Comparison of ENCODE assay signal across 21 cellular contexts in genomic region chr10:86169506-86170254, GRCh38.
"Had no signal": no experiment of that assay in that cellular context is flagged by ENCODE, and none has a peak within 500 bp of the region (broad histone marks: within the 10 kb centered on the region; RNA-seq: fewer than 3 reads in every experiment).

No MANE protein-coding gene starts in this region.

- H3K4me3 Mint-ChIP-seq: activated CD8-positive, alpha-beta memory T cell treated with anti-CD3 and anti-CD28 coated beads, Interleukin-2, amount 10 ng/mL, durations not matched to agents 7 days and 5 days; activated naive CD8-positive, alpha-beta T cell; activated T-cell treated with anti-CD3 and anti-CD28 coated beads, Interleukin-2, amount 50 U/mL, for 4 hours; memory B cell; naive thymus-derived CD8-positive, alpha-beta T cell had no signal

- H3K27ac Mint-ChIP-seq: activated CD8-positive, alpha-beta memory T cell treated with anti-CD3 and anti-CD28 coated beads, Interleukin-2, amount 10 ng/mL, durations not matched to agents 7 days and 5 days; activated naive CD8-positive, alpha-beta T cell; memory B cell; naive thymus-derived CD8-positive, alpha-beta T cell; progenitor cell of endocrine pancreas had no signal

- H3K4me1 ChIP-seq: left lung, stomach, uterus had no signal

- H3K36me3 ChIP-seq: left lung, stomach, uterus had no signal

- H3K36me3 Mint-ChIP-seq: activated CD8-positive, alpha-beta memory T cell treated with anti-CD3 and anti-CD28 coated beads, Interleukin-2, amount 10 ng/mL, durations not matched to agents 7 days and 5 days; activated naive CD8-positive, alpha-beta T cell; memory B cell; naive thymus-derived CD8-positive, alpha-beta T cell had no signal

- H3K4me1 Mint-ChIP-seq: activated CD8-positive, alpha-beta memory T cell treated with anti-CD3 and anti-CD28 coated beads, Interleukin-2, amount 10 ng/mL, durations not matched to agents 7 days and 5 days; naive thymus-derived CD8-positive, alpha-beta T cell had no signal

- DNase-seq: activated CD4-positive, alpha-beta T cell treated with anti-CD3 and anti-CD28 coated beads for 1 hour; activated CD4-positive, alpha-beta T cell treated with anti-CD3 and anti-CD28 coated beads, Interleukin-2, amount 50 U/mL, for 48 hours; activated CD8-positive, alpha-beta memory T cell treated with anti-CD3 and anti-CD28 coated beads, Interleukin-2, amount 10 ng/mL, durations not matched to agents 7 days and 5 days; activated gamma-delta T cell; activated T-cell treated with anti-CD3 and anti-CD28 coated beads, Interleukin-2, amount 50 U/mL, for 4 hours; anterior cingulate cortex; cerebellar nuclear complex; effector CD8-positive, alpha-beta T cell; foreskin fibroblast; hypothalamus; kidney; left lung; naive thymus-derived CD8-positive, alpha-beta T cell; occipital lobe; right cardiac atrium; stomach; T-helper 9 cell; uterus had no signal

- ATAC-seq: activated CD8-positive, alpha-beta memory T cell treated with anti-CD3 and anti-CD28 coated beads, Interleukin-2, amount 10 ng/mL, durations not matched to agents 7 days and 5 days; activated T-cell treated with anti-CD3 and anti-CD28 coated beads, Interleukin-2, amount 50 U/mL, for 4 hours; left lung; naive thymus-derived CD8-positive, alpha-beta T cell; right cardiac atrium had no signal

- H3K4me3 ChIP-seq: left lung, stomach, uterus had no signal

- H3K27ac ChIP-seq: left lung, stomach, uterus had no signal

- H3K9me3 ChIP-seq: left lung, stomach, uterus had no signal

- H3K9me3 Mint-ChIP-seq: activated T-cell treated with anti-CD3 and anti-CD28 coated beads, Interleukin-2, amount 50 U/mL, for 4 hours; memory B cell; naive thymus-derived CD8-positive, alpha-beta T cell had no signal

- H3K27me3 ChIP-seq: left lung, stomach, uterus had no signal

- H3K27me3 Mint-ChIP-seq: activated naive CD8-positive, alpha-beta T cell; memory B cell had no signal
